Comparison of ENCODE assay signal across 1 cellular context in the genomic region with DNA sequence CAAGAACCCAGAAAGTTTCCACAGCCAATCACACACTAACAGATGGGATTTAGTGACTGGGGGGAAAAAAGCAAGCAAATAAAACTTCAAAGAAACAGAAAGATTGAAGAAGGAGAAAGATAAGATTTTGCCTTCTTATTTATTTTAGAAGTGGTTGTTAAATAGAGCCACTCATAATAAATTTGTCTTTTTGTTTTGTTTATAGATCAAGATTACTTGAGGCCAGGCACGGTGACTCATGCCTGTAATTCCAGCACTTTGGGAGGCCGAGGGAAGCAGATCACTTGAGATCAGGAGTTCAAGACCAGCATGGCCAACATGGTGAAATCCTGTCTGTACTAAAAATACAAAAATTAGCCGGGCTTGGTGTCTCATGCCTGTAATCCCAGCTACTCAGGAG.
TF ChIP-seq lines count a peak whose summit lies in the region.

No MANE protein-coding gene starts in this region.

TF ChIP-seq in HEK293, 187 proteins besides CTCF, POLR2A, EP300 and RAD21 (continued from another document):
- TF ChIP-seq ZNF76 (tag by site-specific recombination; IDR thresholded peaks at IDR 0.05; ENCODE audit: borderline replicate concordance, low read depth): no peak
- TF ChIP-seq ZNF266 (tag by site-specific recombination; IDR thresholded peaks at IDR 0.05; ENCODE audit: low read depth): no peak
- TF ChIP-seq, protein P1, sequence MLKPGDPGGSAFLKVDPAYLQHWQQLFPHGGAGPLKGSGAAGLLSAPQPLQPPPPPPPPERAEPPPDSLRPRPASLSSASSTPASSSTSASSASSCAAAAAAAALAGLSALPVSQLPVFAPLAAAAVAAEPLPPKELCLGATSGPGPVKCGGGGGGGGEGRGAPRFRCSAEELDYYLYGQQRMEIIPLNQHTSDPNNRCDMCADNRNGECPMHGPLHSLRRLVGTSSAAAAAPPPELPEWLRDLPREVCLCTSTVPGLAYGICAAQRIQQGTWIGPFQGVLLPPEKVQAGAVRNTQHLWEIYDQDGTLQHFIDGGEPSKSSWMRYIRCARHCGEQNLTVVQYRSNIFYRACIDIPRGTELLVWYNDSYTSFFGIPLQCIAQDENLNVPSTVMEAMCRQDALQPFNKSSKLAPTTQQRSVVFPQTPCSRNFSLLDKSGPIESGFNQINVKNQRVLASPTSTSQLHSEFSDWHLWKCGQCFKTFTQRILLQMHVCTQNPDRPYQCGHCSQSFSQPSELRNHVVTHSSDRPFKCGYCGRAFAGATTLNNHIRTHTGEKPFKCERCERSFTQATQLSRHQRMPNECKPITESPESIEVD (tag by site-specific recombination; IDR thresholded peaks at IDR 0.05): peak; percentile 98
- TF ChIP-seq ZNF624 (tag by site-specific recombination; IDR thresholded peaks at IDR 0.05): no peak
- TF ChIP-seq, protein P2, sequence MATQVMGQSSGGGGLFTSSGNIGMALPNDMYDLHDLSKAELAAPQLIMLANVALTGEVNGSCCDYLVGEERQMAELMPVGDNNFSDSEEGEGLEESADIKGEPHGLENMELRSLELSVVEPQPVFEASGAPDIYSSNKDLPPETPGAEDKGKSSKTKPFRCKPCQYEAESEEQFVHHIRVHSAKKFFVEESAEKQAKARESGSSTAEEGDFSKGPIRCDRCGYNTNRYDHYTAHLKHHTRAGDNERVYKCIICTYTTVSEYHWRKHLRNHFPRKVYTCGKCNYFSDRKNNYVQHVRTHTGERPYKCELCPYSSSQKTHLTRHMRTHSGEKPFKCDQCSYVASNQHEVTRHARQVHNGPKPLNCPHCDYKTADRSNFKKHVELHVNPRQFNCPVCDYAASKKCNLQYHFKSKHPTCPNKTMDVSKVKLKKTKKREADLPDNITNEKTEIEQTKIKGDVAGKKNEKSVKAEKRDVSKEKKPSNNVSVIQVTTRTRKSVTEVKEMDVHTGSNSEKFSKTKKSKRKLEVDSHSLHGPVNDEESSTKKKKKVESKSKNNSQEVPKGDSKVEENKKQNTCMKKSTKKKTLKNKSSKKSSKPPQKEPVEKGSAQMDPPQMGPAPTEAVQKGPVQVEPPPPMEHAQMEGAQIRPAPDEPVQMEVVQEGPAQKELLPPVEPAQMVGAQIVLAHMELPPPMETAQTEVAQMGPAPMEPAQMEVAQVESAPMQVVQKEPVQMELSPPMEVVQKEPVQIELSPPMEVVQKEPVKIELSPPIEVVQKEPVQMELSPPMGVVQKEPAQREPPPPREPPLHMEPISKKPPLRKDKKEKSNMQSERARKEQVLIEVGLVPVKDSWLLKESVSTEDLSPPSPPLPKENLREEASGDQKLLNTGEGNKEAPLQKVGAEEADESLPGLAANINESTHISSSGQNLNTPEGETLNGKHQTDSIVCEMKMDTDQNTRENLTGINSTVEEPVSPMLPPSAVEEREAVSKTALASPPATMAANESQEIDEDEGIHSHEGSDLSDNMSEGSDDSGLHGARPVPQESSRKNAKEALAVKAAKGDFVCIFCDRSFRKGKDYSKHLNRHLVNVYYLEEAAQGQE (tag by site-specific recombination; IDR thresholded peaks at IDR 0.05): no peak
- 0 out of 2 replicates have a peak, but pooled peaks have one; percentile 2 for TF ChIP-seq ZNF654 (tag by site-specific recombination; IDR thresholded peaks at IDR 0.05; ENCODE audit: low read depth)
- TF ChIP-seq, protein P3, sequence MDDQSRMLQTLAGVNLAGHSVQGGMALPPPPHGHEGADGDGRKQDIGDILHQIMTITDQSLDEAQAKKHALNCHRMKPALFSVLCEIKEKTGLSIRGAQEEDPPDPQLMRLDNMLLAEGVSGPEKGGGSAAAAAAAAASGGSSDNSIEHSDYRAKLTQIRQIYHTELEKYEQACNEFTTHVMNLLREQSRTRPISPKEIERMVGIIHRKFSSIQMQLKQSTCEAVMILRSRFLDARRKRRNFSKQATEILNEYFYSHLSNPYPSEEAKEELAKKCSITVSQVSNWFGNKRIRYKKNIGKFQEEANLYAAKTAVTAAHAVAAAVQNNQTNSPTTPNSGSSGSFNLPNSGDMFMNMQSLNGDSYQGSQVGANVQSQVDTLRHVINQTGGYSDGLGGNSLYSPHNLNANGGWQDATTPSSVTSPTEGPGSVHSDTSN (CRISPR knock-in tag; IDR thresholded peaks at IDR 0.05): no peak
- peak; percentile 28; the same call in 1 of the 2 replicates for TF ChIP-seq ZSCAN30 (tag by site-specific recombination; IDR thresholded peaks at IDR 0.05)
- TF ChIP-seq, protein P4, sequence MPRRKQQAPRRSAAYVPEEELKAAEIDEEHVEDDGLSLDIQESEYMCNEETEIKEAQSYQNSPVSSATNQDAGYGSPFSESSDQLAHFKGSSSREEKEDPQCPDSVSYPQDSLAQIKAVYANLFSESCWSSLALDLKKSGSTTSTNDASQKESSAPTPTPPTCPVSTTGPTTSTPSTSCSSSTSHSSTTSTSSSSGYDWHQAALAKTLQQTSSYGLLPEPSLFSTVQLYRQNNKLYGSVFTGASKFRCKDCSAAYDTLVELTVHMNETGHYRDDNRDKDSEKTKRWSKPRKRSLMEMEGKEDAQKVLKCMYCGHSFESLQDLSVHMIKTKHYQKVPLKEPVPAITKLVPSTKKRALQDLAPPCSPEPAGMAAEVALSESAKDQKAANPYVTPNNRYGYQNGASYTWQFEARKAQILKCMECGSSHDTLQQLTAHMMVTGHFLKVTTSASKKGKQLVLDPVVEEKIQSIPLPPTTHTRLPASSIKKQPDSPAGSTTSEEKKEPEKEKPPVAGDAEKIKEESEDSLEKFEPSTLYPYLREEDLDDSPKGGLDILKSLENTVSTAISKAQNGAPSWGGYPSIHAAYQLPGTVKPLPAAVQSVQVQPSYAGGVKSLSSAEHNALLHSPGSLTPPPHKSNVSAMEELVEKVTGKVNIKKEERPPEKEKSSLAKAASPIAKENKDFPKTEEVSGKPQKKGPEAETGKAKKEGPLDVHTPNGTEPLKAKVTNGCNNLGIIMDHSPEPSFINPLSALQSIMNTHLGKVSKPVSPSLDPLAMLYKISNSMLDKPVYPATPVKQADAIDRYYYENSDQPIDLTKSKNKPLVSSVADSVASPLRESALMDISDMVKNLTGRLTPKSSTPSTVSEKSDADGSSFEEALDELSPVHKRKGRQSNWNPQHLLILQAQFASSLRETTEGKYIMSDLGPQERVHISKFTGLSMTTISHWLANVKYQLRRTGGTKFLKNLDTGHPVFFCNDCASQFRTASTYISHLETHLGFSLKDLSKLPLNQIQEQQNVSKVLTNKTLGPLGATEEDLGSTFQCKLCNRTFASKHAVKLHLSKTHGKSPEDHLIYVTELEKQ (tag by site-specific recombination; IDR thresholded peaks at IDR 0.05; ENCODE audit: borderline replicate concordance): no peak; the same call in 1 of the 2 replicates
- no peak for TF ChIP-seq KLF10 (tag by site-specific recombination; IDR thresholded peaks at IDR 0.05)
- TF ChIP-seq ZNF521 (tag by site-specific recombination; IDR thresholded peaks at IDR 0.05): no peak
- no peak for TF ChIP-seq ZNF169 (tag by site-specific recombination; IDR thresholded peaks at IDR 0.05)
- TF ChIP-seq ZNF248 (tag by site-specific recombination; IDR thresholded peaks at IDR 0.05): no peak
- TF ChIP-seq ZNF211 (tag by site-specific recombination; IDR thresholded peaks at IDR 0.05; ENCODE audit: low read depth): no peak
- no peak for TF ChIP-seq ZNF510 (tag by site-specific recombination; IDR thresholded peaks at IDR 0.05; ENCODE audit: insufficient replicate concordance)
- TF ChIP-seq ZNF37A (tag by site-specific recombination; IDR thresholded peaks at IDR 0.05): no peak
- no peak for TF ChIP-seq ZNF777 (tag by site-specific recombination; IDR thresholded peaks at IDR 0.05; ENCODE audit: borderline replicate concordance)
- no peak for TF ChIP-seq ZNF792 (tag by site-specific recombination; IDR thresholded peaks at IDR 0.05)
- no peak for TF ChIP-seq ZNF423 (tag by site-specific recombination; IDR thresholded peaks at IDR 0.05)
- TF ChIP-seq ZNF24 (tag by site-specific recombination; IDR thresholded peaks at IDR 0.05): no peak
- TF ChIP-seq SCRT2 (tag by site-specific recombination; IDR thresholded peaks at IDR 0.05): no peak
- TF ChIP-seq WT1 (tag by site-specific recombination; IDR thresholded peaks at IDR 0.05): no peak
- TF ChIP-seq, protein P5, sequence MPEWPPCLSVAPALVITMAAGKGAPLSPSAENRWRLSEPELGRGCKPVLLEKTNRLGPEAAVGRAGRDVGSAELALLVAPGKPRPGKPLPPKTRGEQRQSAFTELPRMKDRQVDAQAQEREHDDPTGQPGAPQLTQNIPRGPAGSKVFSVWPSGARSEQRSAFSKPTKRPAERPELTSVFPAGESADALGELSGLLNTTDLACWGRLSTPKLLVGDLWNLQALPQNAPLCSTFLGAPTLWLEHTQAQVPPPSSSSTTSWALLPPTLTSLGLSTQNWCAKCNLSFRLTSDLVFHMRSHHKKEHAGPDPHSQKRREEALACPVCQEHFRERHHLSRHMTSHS (tag by site-specific recombination; IDR thresholded peaks at IDR 0.05): no peak
- TF ChIP-seq YY1 (tag by site-specific recombination; IDR thresholded peaks at IDR 0.05): no peak
- TF ChIP-seq ZNF514 (tag by site-specific recombination; IDR thresholded peaks at IDR 0.05): no peak
- no peak for TF ChIP-seq ZNF837 (tag by site-specific recombination; IDR thresholded peaks at IDR 0.05)
- no peak for TF ChIP-seq ZSCAN16 (tag by site-specific recombination; IDR thresholded peaks at IDR 0.05)
- no peak for TF ChIP-seq ZNF132 (tag by site-specific recombination; IDR thresholded peaks at IDR 0.05; ENCODE audit: borderline replicate concordance)
- no peak for TF ChIP-seq ZNF621 (tag by site-specific recombination; IDR thresholded peaks at IDR 0.05)
- TF ChIP-seq ZNF768 (tag by site-specific recombination; IDR thresholded peaks at IDR 0.05): no peak
- TF ChIP-seq ZNF561 (tag by site-specific recombination; IDR thresholded peaks at IDR 0.05; ENCODE audit: borderline replicate concordance): no peak
- no peak for TF ChIP-seq ZNF184 (tag by site-specific recombination; IDR thresholded peaks at IDR 0.05)
- TF ChIP-seq, protein P6, sequence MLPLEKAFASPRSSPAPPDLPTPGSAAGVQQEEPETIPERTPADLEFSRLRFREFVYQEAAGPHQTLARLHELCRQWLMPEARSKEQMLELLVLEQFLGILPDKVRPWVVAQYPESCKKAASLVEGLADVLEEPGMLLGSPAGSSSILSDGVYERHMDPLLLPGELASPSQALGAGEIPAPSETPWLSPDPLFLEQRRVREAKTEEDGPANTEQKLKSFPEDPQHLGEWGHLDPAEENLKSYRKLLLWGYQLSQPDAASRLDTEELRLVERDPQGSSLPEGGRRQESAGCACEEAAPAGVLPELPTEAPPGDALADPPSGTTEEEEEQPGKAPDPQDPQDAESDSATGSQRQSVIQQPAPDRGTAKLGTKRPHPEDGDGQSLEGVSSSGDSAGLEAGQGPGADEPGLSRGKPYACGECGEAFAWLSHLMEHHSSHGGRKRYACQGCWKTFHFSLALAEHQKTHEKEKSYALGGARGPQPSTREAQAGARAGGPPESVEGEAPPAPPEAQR (tag by site-specific recombination; IDR thresholded peaks at IDR 0.05): no peak
- no peak for TF ChIP-seq ZNF585B (tag by site-specific recombination; IDR thresholded peaks at IDR 0.05)
- TF ChIP-seq ZNF530 (tag by site-specific recombination; IDR thresholded peaks at IDR 0.05; ENCODE audit: low read depth): no peak
- TF ChIP-seq ZNF366 (tag by site-specific recombination; conservative IDR thresholded peaks at IDR 0.05): peak; percentile 38; the same call in 1 of the 2 replicates
- TF ChIP-seq, protein P7, sequence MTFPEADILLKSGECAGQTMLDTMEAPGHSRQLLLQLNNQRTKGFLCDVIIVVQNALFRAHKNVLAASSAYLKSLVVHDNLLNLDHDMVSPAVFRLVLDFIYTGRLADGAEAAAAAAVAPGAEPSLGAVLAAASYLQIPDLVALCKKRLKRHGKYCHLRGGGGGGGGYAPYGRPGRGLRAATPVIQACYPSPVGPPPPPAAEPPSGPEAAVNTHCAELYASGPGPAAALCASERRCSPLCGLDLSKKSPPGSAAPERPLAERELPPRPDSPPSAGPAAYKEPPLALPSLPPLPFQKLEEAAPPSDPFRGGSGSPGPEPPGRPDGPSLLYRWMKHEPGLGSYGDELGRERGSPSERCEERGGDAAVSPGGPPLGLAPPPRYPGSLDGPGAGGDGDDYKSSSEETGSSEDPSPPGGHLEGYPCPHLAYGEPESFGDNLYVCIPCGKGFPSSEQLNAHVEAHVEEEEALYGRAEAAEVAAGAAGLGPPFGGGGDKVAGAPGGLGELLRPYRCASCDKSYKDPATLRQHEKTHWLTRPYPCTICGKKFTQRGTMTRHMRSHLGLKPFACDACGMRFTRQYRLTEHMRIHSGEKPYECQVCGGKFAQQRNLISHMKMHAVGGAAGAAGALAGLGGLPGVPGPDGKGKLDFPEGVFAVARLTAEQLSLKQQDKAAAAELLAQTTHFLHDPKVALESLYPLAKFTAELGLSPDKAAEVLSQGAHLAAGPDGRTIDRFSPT (tag by site-specific recombination; IDR thresholded peaks at IDR 0.05): no peak
- no peak; the same call in 1 of the 2 replicates for TF ChIP-seq MZF1 (tag by site-specific recombination; IDR thresholded peaks at IDR 0.05; ENCODE audit: borderline replicate concordance)
- TF ChIP-seq ZNF555 (tag by site-specific recombination; conservative IDR thresholded peaks at IDR 0.05): no peak
- TF ChIP-seq, protein P8, sequence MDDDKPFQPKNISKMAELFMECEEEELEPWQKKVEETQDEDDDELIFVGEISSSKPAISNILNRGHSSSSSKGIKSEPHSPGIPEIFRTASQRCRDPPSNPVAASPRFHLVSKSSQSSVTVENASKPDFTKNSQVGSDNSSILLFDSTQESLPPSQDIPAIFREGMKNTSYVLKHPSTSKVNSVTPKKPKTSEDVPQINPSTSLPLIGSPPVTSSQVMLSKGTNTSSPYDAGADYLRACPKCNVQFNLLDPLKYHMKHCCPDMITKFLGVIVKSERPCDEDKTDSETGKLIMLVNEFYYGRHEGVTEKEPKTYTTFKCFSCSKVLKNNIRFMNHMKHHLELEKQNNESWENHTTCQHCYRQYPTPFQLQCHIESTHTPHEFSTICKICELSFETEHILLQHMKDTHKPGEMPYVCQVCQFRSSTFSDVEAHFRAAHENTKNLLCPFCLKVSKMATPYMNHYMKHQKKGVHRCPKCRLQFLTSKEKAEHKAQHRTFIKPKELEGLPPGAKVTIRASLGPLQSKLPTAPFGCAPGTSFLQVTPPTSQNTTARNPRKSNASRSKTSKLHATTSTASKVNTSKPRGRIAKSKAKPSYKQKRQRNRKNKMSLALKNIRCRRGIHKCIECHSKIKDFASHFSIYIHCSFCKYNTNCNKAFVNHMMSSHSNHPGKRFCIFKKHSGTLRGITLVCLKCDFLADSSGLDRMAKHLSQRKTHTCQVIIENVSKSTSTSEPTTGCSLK (tag by site-specific recombination; IDR thresholded peaks at IDR 0.05): no peak
- TF ChIP-seq ZNF670 (tag by site-specific recombination; IDR thresholded peaks at IDR 0.05; ENCODE audit: low read depth): no peak
- no peak for TF ChIP-seq ZNF529 (tag by site-specific recombination; IDR thresholded peaks at IDR 0.05; ENCODE audit: insufficient replicate concordance)
- TF ChIP-seq IKZF3 (tag by site-specific recombination; IDR thresholded peaks at IDR 0.05): peak; percentile 37; the same call in 1 of the 2 replicates
- TF ChIP-seq GLIS1 (tag by site-specific recombination; IDR thresholded peaks at IDR 0.05): peak; percentile 72
- no peak for TF ChIP-seq ZNF501 (tag by site-specific recombination; IDR thresholded peaks at IDR 0.05)
- no peak for TF ChIP-seq ZNF747 (tag by site-specific recombination; IDR thresholded peaks at IDR 0.05)
- no peak for TF ChIP-seq KLF8 (tag by site-specific recombination; IDR thresholded peaks at IDR 0.05)
- TF ChIP-seq ZNF114 (tag by site-specific recombination; IDR thresholded peaks at IDR 0.05): no peak
